ENCODE assay signal across 13 cellular contexts in genomic region chr18:58527116-58528010, GRCh38.
DNase-seq lines count a peak whose midpoint lies in the region; TF ChIP-seq lines count a peak whose summit lies in the region.
"Had no signal": no experiment of that assay in that cellular context is flagged by ENCODE, and none has a peak within 500 bp of the region (broad histone marks: within the 10 kb centered on the region; RNA-seq: fewer than 3 reads in every experiment).

No MANE protein-coding gene starts in this region.

- no peak for TF ChIP-seq CTCF in type B pancreatic cell (conservative IDR thresholded peaks at IDR 0.05)

- peaks cover 5% of the 10 kb centered on the region for H3K27me3 Mint-ChIP-seq in type B pancreatic cell

- peak overlapping the region; percentile 26 for H3K4me3 Mint-ChIP-seq in type B pancreatic cell
- H3K4me3 Mint-ChIP-seq: activated CD8-positive, alpha-beta memory T cell treated with anti-CD3 and anti-CD28 coated beads, Interleukin-2, amount 10 ng/mL, durations not matched to agents 7 days and 5 days had no signal

- peaks cover 20% of the 10 kb centered on the region for H3K4me1 Mint-ChIP-seq in type B pancreatic cell (ENCODE audit: unreplicated experiment)

- H3K9me3 Mint-ChIP-seq in type B pancreatic cell = no peaks in the 10 kb centered on the region
- H3K9me3 Mint-ChIP-seq: activated naive CD4-positive, alpha-beta T cell treated with anti-CD3 and anti-CD28 coated beads, Interleukin-2, amount 50 U/mL, for 72 hours had no signal

- no peaks in the 10 kb centered on the region for H3K36me3 Mint-ChIP-seq in type B pancreatic cell
- H3K36me3 Mint-ChIP-seq: activated CD8-positive, alpha-beta memory T cell treated with anti-CD3 and anti-CD28 coated beads, Interleukin-2, amount 10 ng/mL, durations not matched to agents 7 days and 5 days; activated naive CD4-positive, alpha-beta T cell treated with anti-CD3 and anti-CD28 coated beads, Interleukin-2, amount 50 U/mL, for 72 hours had no signal

- DNase-seq in NCI-H748 (lab: John Stamatoyannopoulos, UW; ENCODE audit: unreplicated experiment) (peak; percentile 41), NCI-H748 treated with DMSO at 0.1 percent for 48 hours (lab: John Stamatoyannopoulos, UW) (no peak), NCI-H69 (lab: John Stamatoyannopoulos, UW) (peak; percentile 68), fibroblast of peridontal ligament (ENCODE audit: extremely low read depth) (peak; percentile 66), type B pancreatic cell (ENCODE audit: extremely low spot score, unreplicated experiment) (no peak), NCI-H128 (lab: John Stamatoyannopoulos, UW; ENCODE audit: unreplicated experiment) (no peak), middle frontal gyrus (ENCODE audit: extremely low spot score, low spot score) (no peak)
- no peak for DNase-seq in central memory CD4-positive, alpha-beta T cell
- DNase-seq: activated CD8-positive, alpha-beta memory T cell treated with anti-CD3 and anti-CD28 coated beads, Interleukin-2, amount 10 ng/mL, durations not matched to agents 7 days and 5 days; NK-92 treated with Interleukin-12 subunit alpha and Interleukin-12 subunit beta, amount 100 ng/mL, for 24 hours; stimulated activated CD4-positive, alpha-beta T cell treated with anti-CD3 and anti-CD28 coated beads, Interleukin-15, amount 100 ng/mL, for 24 hours; tibial artery had no signal

- peak overlapping the region; percentile 80 for H3K27ac Mint-ChIP-seq in type B pancreatic cell
- H3K27ac Mint-ChIP-seq: activated CD8-positive, alpha-beta memory T cell treated with anti-CD3 and anti-CD28 coated beads, Interleukin-2, amount 10 ng/mL, durations not matched to agents 7 days and 5 days; activated naive CD4-positive, alpha-beta T cell treated with anti-CD3 and anti-CD28 coated beads, Interleukin-2, amount 50 U/mL, for 72 hours had no signal

Comparison
In these comparisons a context has a peak if more than half of its experiments do, and no peak if none do; other contexts are left out.
1. DNase-seq: peak in NCI-H748 (single experiment), NCI-H69 (single experiment) and fibroblast of peridontal ligament (single experiment); none in NCI-H748 treated with DMSO at 0.1 percent for 48 hours (single experiment), type B pancreatic cell (single experiment), central memory CD4-positive, alpha-beta T cell (single experiment), NCI-H128 (single experiment) and middle frontal gyrus (single experiment).